Comparison of ENCODE assay signal across 1 cellular context in genomic region chr7:127391591-127392181, GRCh38.
A peak's percentile ranks its signal among the peaks of the same experiment; 100 is the strongest.
TF ChIP-seq lines count a peak whose summit lies in the region.

No MANE protein-coding gene starts in this region.

TF ChIP-seq in K562, 482 proteins besides CTCF, POLR2A, EP300 and RAD21 (continued from another document and continues in another):
- TF ChIP-seq NBN (IDR thresholded peaks at IDR 0.05; ENCODE audit: low read depth) = 0 out of 2 replicates have a peak, but pooled peaks have one; percentile 13
- TF ChIP-seq MECOM (CRISPR knock-in tag; IDR thresholded peaks at IDR 0.05) = no peak
- TF ChIP-seq NKRF (IDR thresholded peaks at IDR 0.05; ENCODE audit: borderline replicate concordance) = 0 out of 2 replicates have a peak, but pooled peaks have one; percentile 71
- TF ChIP-seq ILK (tag; IDR thresholded peaks at IDR 0.05; ENCODE audit: borderline replicate concordance, low read depth) = no peak
- TF ChIP-seq ATF6 (CRISPR knock-in tag; IDR thresholded peaks at IDR 0.05) = no peak
- TF ChIP-seq MNT (conservative IDR thresholded peaks at IDR 0.05) = no peak; a peak in 1 of 4 replicates
- TF ChIP-seq ZFP36 (IDR thresholded peaks at IDR 0.05; ENCODE audit: low read depth, low read length, partially characterized antibody) = no peak
- no peak for TF ChIP-seq E2F5 (CRISPR knock-in tag; IDR thresholded peaks at IDR 0.05)
- TF ChIP-seq EGR1 (conservative IDR thresholded peaks at IDR 0.05) = no peak; the same call in 1 of the 2 replicates
- TF ChIP-seq FOSL1 (tag; conservative IDR thresholded peaks at IDR 0.05) = no peak
- TF ChIP-seq TCF3 (CRISPR knock-in tag; IDR thresholded peaks at IDR 0.05) = no peak
- 0 out of 2 replicates have a peak, but pooled peaks have one; percentile 2 for TF ChIP-seq HDGF (IDR thresholded peaks at IDR 0.05)
- no peak for TF ChIP-seq SREBF1 (IDR thresholded peaks at IDR 0.05; ENCODE audit: borderline replicate concordance, low read depth, low read length)
- TF ChIP-seq BCOR (IDR thresholded peaks at IDR 0.05) = peak; percentile 33; the same call in 1 of the 2 replicates
- no peak for TF ChIP-seq KAT7 (CRISPR knock-in tag; IDR thresholded peaks at IDR 0.05; ENCODE audit: borderline replicate concordance)
- TF ChIP-seq ZNF197 (CRISPR knock-in tag; IDR thresholded peaks at IDR 0.05; ENCODE audit: low read depth) = no peak
- TF ChIP-seq MXD1 (CRISPR knock-in tag; IDR thresholded peaks at IDR 0.05; ENCODE audit: borderline replicate concordance, poor library complexity, severe bottlenecking) = no peak
- 0 out of 2 replicates have a peak, but pooled peaks have one; percentile 5 for TF ChIP-seq ZNF740 (CRISPR knock-in tag; IDR thresholded peaks at IDR 0.05)
- TF ChIP-seq ZNF740 (tag; IDR thresholded peaks at IDR 0.05) = no peak
- TF ChIP-seq FOXJ3 (CRISPR knock-in tag; IDR thresholded peaks at IDR 0.05) = no peak
- TF ChIP-seq FOXP4 (CRISPR knock-in tag; IDR thresholded peaks at IDR 0.05; ENCODE audit: borderline replicate concordance) = no peak
- TF ChIP-seq THRB (CRISPR knock-in tag; conservative IDR thresholded peaks at IDR 0.05) = no peak
- TF ChIP-seq SNAPC5 (CRISPR knock-in tag; IDR thresholded peaks at IDR 0.05) = no peak
- TF ChIP-seq DLX4 (CRISPR knock-in tag; IDR thresholded peaks at IDR 0.05) = no peak
- no peak for TF ChIP-seq ZNF551 (CRISPR knock-in tag; IDR thresholded peaks at IDR 0.05)
- no peak for TF ChIP-seq ZBTB40 (IDR thresholded peaks at IDR 0.05)
- no peak for TF ChIP-seq ZBTB40 (CRISPR knock-in tag; IDR thresholded peaks at IDR 0.05)
- TF ChIP-seq ZNF280B (CRISPR knock-in tag; IDR thresholded peaks at IDR 0.05) = no peak
- no peak for TF ChIP-seq ZNF584 (CRISPR knock-in tag; IDR thresholded peaks at IDR 0.05; ENCODE audit: low read depth)
- no peak for TF ChIP-seq JUNB (CRISPR knock-in tag; conservative IDR thresholded peaks at IDR 0.05)
